In the genomic region with DNA sequence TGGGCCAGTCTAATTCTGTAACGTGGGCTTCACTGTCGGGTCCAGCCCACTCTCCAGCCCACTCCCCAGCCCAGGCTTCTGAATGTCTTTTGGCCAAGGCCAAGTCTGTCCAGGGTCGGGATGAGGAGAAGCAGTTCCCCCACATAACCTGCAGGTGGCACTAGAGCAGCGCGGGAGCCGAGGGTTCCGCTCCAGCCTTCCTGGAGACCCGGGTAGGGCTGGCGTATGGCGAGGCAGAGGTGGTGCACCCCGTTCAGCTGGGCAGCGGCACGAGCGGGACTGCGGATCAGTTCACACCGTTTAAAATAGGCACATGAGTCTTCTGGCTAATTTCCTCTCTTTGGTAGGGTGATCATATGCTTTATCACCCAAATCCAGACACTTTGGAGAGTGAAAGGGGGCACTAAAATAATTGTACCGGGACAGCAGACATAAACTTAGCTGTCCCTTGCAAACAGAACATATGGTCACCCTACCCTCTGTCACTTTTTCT, we compare ENCODE assay signal across 8 cellular contexts.
DNase-seq lines count a peak whose midpoint lies in the region; ATAC-seq and TF ChIP-seq lines count a peak whose summit lies in the region.

No MANE protein-coding gene starts in this region.

- no peak overlapping the region for H3K27ac ChIP-seq in heart left ventricle

- TF ChIP-seq CTCF in heart left ventricle (IDR thresholded peaks at IDR 0.05), result peak; percentile 70 to 93 (median 88)
- TF ChIP-seq CTCF in retinal pigment epithelial cell (conservative IDR thresholded peaks at IDR 0.05; ENCODE audit: low read depth, low read length), result peak; percentile 93

- DNase-seq in DMS 273 (lab: John Stamatoyannopoulos, UW; ENCODE audit: unreplicated experiment), result peak; percentile 84
- DNase-seq in KBM-7, result peak; percentile 69
- DNase-seq in SK-MEL-5 (ENCODE audit: low read depth, low spot score), result peak; percentile 72
- DNase-seq in activated naive CD8-positive, alpha-beta T cell treated with anti-CD3 and anti-CD28 coated beads for 36 hours, result peak; percentile 54
- peak; percentile 45 to 78 (median 66) for DNase-seq in heart left ventricle
- no peak for DNase-seq in retinal pigment epithelial cell (ENCODE audit: low read depth)
- DNase-seq in NCI-H1436 (lab: John Stamatoyannopoulos, UW), result no peak

- in situ Hi-C loops in KBM-7 (cut with MboI; ENCODE audit: low pct_unique_long_range_greater_than_20kb, low sequenced_read_pairs), result no loop called here
- in situ Hi-C loops in SK-MEL-5 (cut with HindIII; ENCODE audit: low pct_unique_long_range_greater_than_20kb, low sequenced_read_pairs), result no loop called here

- 2 to 3% (median 2%) methylated on average over 17 of the region's 17 CpGs for WGBS in heart left ventricle, 4 donors

- H3K27me3 ChIP-seq in heart left ventricle, result peaks cover 0 to 10% (median 0%) of the 10 kb centered on the region in 9 donors

- H3K9me3 Mint-ChIP-seq in activated naive CD8-positive, alpha-beta T cell treated with anti-CD3 and anti-CD28 coated beads for 36 hours, result no peaks in the 10 kb centered on the region

- H3K4me3 ChIP-seq in heart left ventricle, result peak overlapping the region in 3 of 12 donors; percentile 12 to 25 (median 19)
- H3K4me3 ChIP-seq in retinal pigment epithelial cell (ENCODE audit: low read length), result no peak overlapping the region

- H3K4me1 ChIP-seq in heart left ventricle, result peaks cover 0 to 6% (median 0%) of the 10 kb centered on the region in 12 donors

- no peak overlapping the region for H3K4me3 Mint-ChIP-seq in activated naive CD8-positive, alpha-beta T cell treated with anti-CD3 and anti-CD28 coated beads for 36 hours

- peak; percentile 98 for ATAC-seq in GM21423 (IDR thresholded peaks at IDR 0.05; ENCODE audit: unreplicated experiment)
- ATAC-seq in heart left ventricle, result peak; percentile 78 to 99 (median 90)

- H3K27me3 Mint-ChIP-seq in activated naive CD8-positive, alpha-beta T cell treated with anti-CD3 and anti-CD28 coated beads for 36 hours, result peaks cover 72% of the 10 kb centered on the region

- H3K4me1 Mint-ChIP-seq in activated naive CD8-positive, alpha-beta T cell treated with anti-CD3 and anti-CD28 coated beads for 36 hours, result peaks cover 4% of the 10 kb centered on the region

- no peak for TF ChIP-seq POLR2A in heart left ventricle (IDR thresholded peaks at IDR 0.05)

- intact Hi-C loops in heart left ventricle (cut with DNase I), result loop anchor here in 4 of 10 donors (1.0 to 2.0 kb wide), 3 partner anchors 25 to 27 kb away; no protein-coding TSS in a partner anchor

- no peaks in the 10 kb centered on the region for H3K36me3 Mint-ChIP-seq in activated naive CD8-positive, alpha-beta T cell treated with anti-CD3 and anti-CD28 coated beads for 36 hours

- peaks cover 0 to 9% (median 0%) of the 10 kb centered on the region in 12 donors for H3K9me3 ChIP-seq in heart left ventricle

- no peak overlapping the region for H3K27ac Mint-ChIP-seq in activated naive CD8-positive, alpha-beta T cell treated with anti-CD3 and anti-CD28 coated beads for 36 hours

- H3K36me3 ChIP-seq in heart left ventricle, result no peaks in the 10 kb centered on the region

Comparison
In these comparisons a context has a peak if more than half of its experiments do, and no peak if none do; other contexts are left out.
1. DNase-seq: peak in DMS 273 (single experiment), KBM-7 (single experiment), SK-MEL-5 (single experiment), activated naive CD8-positive, alpha-beta T cell treated with anti-CD3 and anti-CD28 coated beads for 36 hours (single experiment) and heart left ventricle (5 of 5); none in retinal pigment epithelial cell (single experiment) and NCI-H1436 (single experiment).